ENCODE assay signal across 14 cellular contexts in genomic region chr6:71194730-71195129, GRCh38.
DNase-seq lines count a peak whose midpoint lies in the region; ATAC-seq, FAIRE-seq and TF ChIP-seq lines count a peak whose summit lies in the region.
"Had no signal": no experiment of that assay in that cellular context is flagged by ENCODE, and none has a peak within 500 bp of the region (broad histone marks: within the 10 kb centered on the region; RNA-seq: fewer than 3 reads in every experiment).

No MANE protein-coding gene starts in this region.

- no peaks in the 10 kb centered on the region for H3K9me3 ChIP-seq in mesodermal cell (ENCODE audit: control insufficient read depth, low read length)
- H3K9me3 ChIP-seq: prostate gland had no signal

- H3K36me3 ChIP-seq in mesodermal cell (ENCODE audit: control insufficient read depth, insufficient read depth, low read length): no peaks in the 10 kb centered on the region
- H3K36me3 ChIP-seq: prostate gland, WERI-Rb-1 had no signal

- TF ChIP-seq CTCF in AG09309 (IDR thresholded peaks at IDR 0.05; ENCODE audit: control insufficient read depth, insufficient read depth, low read depth, low read length, missing control alignments) (no peak), cardiac fibroblast (IDR thresholded peaks at IDR 0.05; ENCODE audit: low read depth, low read length) (no peak)

- H3K4me3 ChIP-seq in AG09309 (ENCODE audit: control insufficient read depth, low read depth, low read length): no peak overlapping the region
- no peak overlapping the region for H3K4me3 ChIP-seq in cardiac fibroblast (replicated peaks in 1 of 2; ENCODE audit: low read depth in 2 of 2, low read length in 2 of 2)
- no peak overlapping the region for H3K4me3 ChIP-seq in mesodermal cell (ENCODE audit: extremely low read depth, insufficient read depth, low read length, poor library complexity, severe bottlenecking)
- H3K4me3 ChIP-seq: prostate gland had no signal

- H3K4me1 ChIP-seq in mesodermal cell (ENCODE audit: control insufficient read depth, insufficient read depth, low read length, poor library complexity, severe bottlenecking): peaks cover 9% of the 10 kb centered on the region
- H3K4me1 ChIP-seq: prostate gland had no signal

- ATAC-seq in HG02852 (IDR thresholded peaks at IDR 0.05; ENCODE audit: unreplicated experiment) (no peak), HG02885 (IDR thresholded peaks at IDR 0.05; ENCODE audit: poor library complexity, unreplicated experiment) (no peak), HG03342 (IDR thresholded peaks at IDR 0.05; ENCODE audit: unreplicated experiment) (no peak)
- ATAC-seq: esophagus mucosa had no signal

- no peak for FAIRE-seq in HTR-8/SVneo (lab: Jason Lieb, UNC)

- WGBS in mesodermal cell (ENCODE audit: insufficient coverage in 2 of 2), 2 experiments: no CpG with 5 or more reads among the region's 1 CpG

- peak overlapping the region; percentile 55 for H3K27ac ChIP-seq in mesodermal cell (ENCODE audit: low read depth, low read length, severe bottlenecking)
- H3K27ac ChIP-seq: prostate gland, WERI-Rb-1 had no signal

- peak; percentile 67 for DNase-seq in AG09309 (ENCODE audit: low read depth)
- peak; percentile 62 for DNase-seq in HTR-8/SVneo (ENCODE audit: insufficient read length, low spot score)
- peak; percentile 82 to 85 for DNase-seq in cardiac fibroblast (ENCODE audit: low read depth in 2 of 2)
- DNase-seq in NCI-H2029 treated with DMSO at 0.1 percent for 48 hours (lab: John Stamatoyannopoulos, UW): no peak
- DNase-seq: activated naive CD4-positive, alpha-beta T cell treated with Interleukin-2 at 50 U/mL for 16 hours; CD4-positive, alpha-beta T cell; NCI-H345; WERI-Rb-1 had no signal
